Comparison of ENCODE assay signal across 14 cellular contexts in genomic region chr1:45004281-45004920, GRCh38. TPM values are rescaled to one million over a fixed set of nuclear protein-coding genes. Genes with fewer than 3 reads are reported as not detected.
DNase-seq lines count a peak whose midpoint lies in the region; ATAC-seq, FAIRE-seq and TF ChIP-seq lines count a peak whose summit lies in the region.
"Had no signal": no experiment of that assay in that cellular context is flagged by ENCODE, and none has a peak within 500 bp of the region (broad histone marks: within the 10 kb centered on the region; RNA-seq: fewer than 3 reads in every experiment).

No MANE protein-coding gene starts in this region.

- H2BK120ac ChIP-seq in H1 (replicated peaks; ENCODE audit: low read depth, low read length) = no peak overlapping the region

- no peak for TF ChIP-seq POLR2A in H1 (IDR thresholded peaks at IDR 0.05; ENCODE audit: control extremely low read depth in 1 of 2, low read depth in 2 of 2, low read length in 2 of 2)

- TF ChIP-seq RAD21 in H1 (IDR thresholded peaks at IDR 0.05 in 1 of 2, conservative IDR thresholded peaks at IDR 0.05 in 1 of 2; ENCODE audit: low read depth in 2 of 2, low read length in 2 of 2) = no peak

- H3K56ac ChIP-seq in H1 (replicated peaks; ENCODE audit: insufficient read length, low read depth, low read length) = no peak overlapping the region

- CTCF ChIA-PET in CD8-positive, alpha-beta memory T cell (lab: Charles Lee) = interaction anchor here (0.7 to 1.5 kb wide), 2 partner anchors 10 to 18 kb away, joined by 3 to 8 read pairs; partner anchors contain the start of gene EIF2B3
- CTCF ChIA-PET in H1 (lab: Charles Lee; ENCODE audit: partially characterized antibody) = interaction anchor here (0.6 to 2.3 kb wide), 7 partner anchors 10 to 354 kb away, joined by 3 to 8 read pairs (median 5); no protein-coding TSS in a partner anchor
- CTCF ChIA-PET in OCI-LY7 (lab: Charles Lee; ENCODE audit: unreplicated experiment) = no interaction called here

- no peak overlapping the region for H4K91ac ChIP-seq in H1 (replicated peaks; ENCODE audit: insufficient read length, low read length)

- H3K18ac ChIP-seq in H1 (ENCODE audit: extremely low read depth, low read length) = no peak overlapping the region

- H3K79me2 ChIP-seq in H1 (ENCODE audit: control insufficient read depth in 1 of 2, insufficient read depth in 2 of 2, low read length in 2 of 2) = no peaks in the 10 kb centered on the region
- H3K79me2 ChIP-seq in osteoblast (ENCODE audit: insufficient read depth, low read length) = peaks cover 5% of the 10 kb centered on the region
- H3K79me2 ChIP-seq in OCI-LY7 (ENCODE audit: insufficient read depth, low read depth, low read length) = no peaks in the 10 kb centered on the region

- no peaks in the 10 kb centered on the region for H3K27me3 ChIP-seq in CD8-positive, alpha-beta memory T cell (ENCODE audit: insufficient read depth, low read length, poor library complexity, severe bottlenecking)
- H3K27me3 ChIP-seq in H1 (replicated peaks in 1 of 4; ENCODE audit: control insufficient read depth in 3 of 4, extremely low read depth in 1 of 4, insufficient read depth in 3 of 4, low read length in 3 of 4) = no peaks in the 10 kb centered on the region
- H3K27me3 ChIP-seq in osteoblast (ENCODE audit: insufficient read depth, low read length) = no peaks in the 10 kb centered on the region
- H3K27me3 ChIP-seq in effector memory CD4-positive, alpha-beta T cell (replicated peaks; ENCODE audit: control insufficient read depth, insufficient read depth, low read length, poor library complexity, severe bottlenecking) = no peaks in the 10 kb centered on the region
- H3K27me3 ChIP-seq: BLaER1 treated with 17β-estradiol and CSF1 and Interleukin-3, amounts not matched to agents 10 nM and 100 nM had no signal

- H3K9me3 ChIP-seq in CD8-positive, alpha-beta memory T cell (ENCODE audit: low read length) = no peaks in the 10 kb centered on the region
- H3K9me3 ChIP-seq in H1 (ENCODE audit: insufficient read depth in 2 of 2, low read depth in 1 of 2, low read length in 1 of 2) = no peaks in the 10 kb centered on the region
- no peaks in the 10 kb centered on the region for H3K9me3 ChIP-seq in osteoblast (ENCODE audit: low read depth, low read length)
- H3K9me3 ChIP-seq in effector memory CD4-positive, alpha-beta T cell (ENCODE audit: control insufficient read depth, low read length) = no peaks in the 10 kb centered on the region
- no peaks in the 10 kb centered on the region for H3K9me3 ChIP-seq in OCI-LY7 (ENCODE audit: low read length)
- H3K9me3 ChIP-seq: BLaER1 treated with 17β-estradiol and CSF1 and Interleukin-3, amounts not matched to agents 10 nM and 100 nM had no signal

- H2BK5ac ChIP-seq in H1 (ENCODE audit: low read depth, low read length) = no peak overlapping the region

- H3K27ac ChIP-seq in CD8-positive, alpha-beta memory T cell (ENCODE audit: low read depth, low read length) = no peak overlapping the region
- H3K27ac ChIP-seq in H1 (ENCODE audit: low read depth, low read length) (no peak overlapping the region), osteoblast (ENCODE audit: low read depth, low read length) (no peak overlapping the region), OCI-LY7 (ENCODE audit: low read depth, low read length, poor library complexity, severe bottlenecking) (no peak overlapping the region)
- H3K27ac ChIP-seq in effector memory CD4-positive, alpha-beta T cell (ENCODE audit: insufficient read depth, low read length, poor library complexity, severe bottlenecking) = no peak overlapping the region
- H3K27ac ChIP-seq: BLaER1 treated with 17β-estradiol and CSF1 and Interleukin-3, amounts not matched to agents 10 nM and 100 nM had no signal

- peaks cover 14% of the 10 kb centered on the region for H3K4me1 Mint-ChIP-seq in activated T-cell treated with anti-CD3 and anti-CD28 coated beads, Interleukin-2, amount 50 U/mL, for 72 hours (ENCODE audit: low read depth)
- peaks cover 9 to 24% (median 19%) of the 10 kb centered on the region in 3 donors for H3K4me1 Mint-ChIP-seq in CD8-positive, alpha-beta memory T cell

- no peaks in the 10 kb centered on the region for H3K23me2 ChIP-seq in H1 (ENCODE audit: low read depth, low read length)

- FAIRE-seq in H1 (lab: Jason Lieb, UNC) = no peak

- H2BK15ac ChIP-seq in H1 (ENCODE audit: low read length) = no peak overlapping the region

- no peaks in the 10 kb centered on the region for H3K9me3 Mint-ChIP-seq in activated T-cell treated with anti-CD3 and anti-CD28 coated beads, Interleukin-2, amount 50 U/mL, for 72 hours
- H3K9me3 Mint-ChIP-seq in CD8-positive, alpha-beta memory T cell = no peaks in the 10 kb centered on the region
- H3K9me3 Mint-ChIP-seq: CD4-positive, CD25-positive, alpha-beta regulatory T cell had no signal

- H2AK5ac ChIP-seq in H1 (ENCODE audit: low read depth, low read length) = no peak overlapping the region

- peaks cover 59% of the 10 kb centered on the region for H3K36me3 ChIP-seq in CD8-positive, alpha-beta memory T cell (ENCODE audit: insufficient read depth, low read length)
- H3K36me3 ChIP-seq in H1 (ENCODE audit: control insufficient read depth in 2 of 4, insufficient read depth in 4 of 4, low read length in 3 of 4) (peaks cover 6 to 40% (median 17%) of the 10 kb centered on the region in 4 experiments; a peak in 7 of 8 replicates), osteoblast (ENCODE audit: insufficient read depth, low read length) (peaks cover 67% of the 10 kb centered on the region), OCI-LY7 (ENCODE audit: insufficient read depth, low read length) (peaks cover 51% of the 10 kb centered on the region; the same call in 1 of the 2 replicates)
- peaks cover 65% of the 10 kb centered on the region for H3K36me3 ChIP-seq in effector memory CD4-positive, alpha-beta T cell (ENCODE audit: control insufficient read depth, insufficient read depth, low read length)

- no peak overlapping the region for H2BK20ac ChIP-seq in H1 (ENCODE audit: low read length)

- H3K36me3 Mint-ChIP-seq in activated T-cell treated with anti-CD3 and anti-CD28 coated beads, Interleukin-2, amount 50 U/mL, for 72 hours (ENCODE audit: insufficient read depth in 2 of 2) = peaks cover 3 to 11% of the 10 kb centered on the region in 2 donors
- peaks cover 5 to 84% (median 30%) of the 10 kb centered on the region in 3 donors for H3K36me3 Mint-ChIP-seq in CD8-positive, alpha-beta memory T cell

- no peaks in the 10 kb centered on the region for H3K27me3 Mint-ChIP-seq in activated T-cell treated with anti-CD3 and anti-CD28 coated beads, Interleukin-2, amount 50 U/mL, for 72 hours (ENCODE audit: low read depth)
- H3K27me3 Mint-ChIP-seq in CD8-positive, alpha-beta memory T cell = peaks cover 0 to 3% of the 10 kb centered on the region in 2 donors
- H3K27me3 Mint-ChIP-seq: CD4-positive, CD25-positive, alpha-beta regulatory T cell had no signal

- no peaks in the 10 kb centered on the region for H3K9me2 ChIP-seq in OCI-LY7 (ENCODE audit: insufficient read depth, low read length)

- peak overlapping the region; percentile 18 for H3K27ac Mint-ChIP-seq in activated T-cell treated with anti-CD3 and anti-CD28 coated beads, Interleukin-2, amount 50 U/mL, for 72 hours
- peak overlapping the region in 5 of 8 donors; percentile 9 to 84 (median 32) for H3K27ac Mint-ChIP-seq in CD8-positive, alpha-beta memory T cell

- POLR2A ChIA-PET in CD8-positive, alpha-beta memory T cell (lab: Charles Lee) = no interaction called here
- POLR2A ChIA-PET in H1 (lab: Charles Lee; ENCODE audit: partially characterized antibody) (interaction anchor here (0.6 to 1.5 kb wide), 4 partner anchors 15 to 336 kb away, joined by 3 read pairs; partner anchors contain the start of gene MUTYH), OCI-LY7 (lab: Charles Lee) (no interaction called here)

- H4K20me1 ChIP-seq in H1 (replicated peaks in 1 of 2; ENCODE audit: control insufficient read depth in 1 of 2, insufficient read depth in 2 of 2, low read length in 2 of 2) (peaks cover 0 to 9% of the 10 kb centered on the region in 2 experiments), osteoblast (ENCODE audit: insufficient read depth, low read length) (no peaks in the 10 kb centered on the region), OCI-LY7 (ENCODE audit: insufficient read depth, low read length) (no peaks in the 10 kb centered on the region)

- H3K23ac ChIP-seq in H1 (ENCODE audit: insufficient read length) = no peak overlapping the region

- no peak for TF ChIP-seq CTCF in H1 (IDR thresholded peaks at IDR 0.05; ENCODE audit: control extremely low read depth in 1 of 3, insufficient read depth in 1 of 3, low read depth in 1 of 3, low read length in 3 of 3)
- TF ChIP-seq CTCF in osteoblast (IDR thresholded peaks at IDR 0.05; ENCODE audit: extremely low read depth, low read depth, low read length) = no peak
- TF ChIP-seq CTCF in OCI-LY7 (conservative IDR thresholded peaks at IDR 0.05; ENCODE audit: low read length) = no peak

- no peak overlapping the region for H3K4me3 Mint-ChIP-seq in activated T-cell treated with anti-CD3 and anti-CD28 coated beads, Interleukin-2, amount 50 U/mL, for 72 hours
- peak overlapping the region in 1 of 7 donors; percentile 18 for H3K4me3 Mint-ChIP-seq in CD8-positive, alpha-beta memory T cell

- no peaks in the 10 kb centered on the region for H3K79me1 ChIP-seq in H1 (ENCODE audit: low read depth, low read length)

- ATAC-seq in activated T-cell treated with anti-CD3 and anti-CD28 coated beads, Interleukin-2, amount 50 U/mL, for 72 hours (replicated peaks in 1 of 2) = no peak
- ATAC-seq: HCT116 had no signal

- BruUV-seq in OCI-LY7 (replicated peaks; lab: Mats Ljungman, UMichigan) = no TSS peak

- H3K4ac ChIP-seq in H1 (replicated peaks; ENCODE audit: insufficient read length, low read depth, low read length) = no peak overlapping the region

- H3K4me3 ChIP-seq in CD8-positive, alpha-beta memory T cell (ENCODE audit: low read length) = no peak overlapping the region
- H3K4me3 ChIP-seq in H1 (ENCODE audit: extremely low read depth in 1 of 4, insufficient read depth in 2 of 4, low read depth in 3 of 4, low read length in 4 of 4) (no peak overlapping the region), osteoblast (ENCODE audit: insufficient read depth, low read length) (no peak overlapping the region), OCI-LY7 (ENCODE audit: low read depth, low read length, poor library complexity, severe bottlenecking) (no peak overlapping the region)
- no peak overlapping the region for H3K4me3 ChIP-seq in effector memory CD4-positive, alpha-beta T cell (ENCODE audit: insufficient read depth, low read depth, low read length, poor library complexity, severe bottlenecking)
- H3K4me3 ChIP-seq: BLaER1 treated with 17β-estradiol and CSF1 and Interleukin-3, amounts not matched to agents 10 nM and 100 nM had no signal

- WGBS in H1 (ENCODE audit: extremely low coverage in 1 of 2, insufficient coverage in 1 of 2, insufficient read length in 1 of 2, insufficient replicate concordance in 2 of 2, low coverage in 1 of 2, low lambda C conversion rate in 2 of 2, missing lambda C conversion rate in 1 of 2), 2 experiments = 87% methylated on average over 6 of the region's 7 CpGs; no CpG with 5 or more reads in 1 of the 2 experiments

- DNase-seq in activated T-cell treated with anti-CD3 and anti-CD28 coated beads, Interleukin-2, amount 50 U/mL, for 72 hours = no peak
- no peak for DNase-seq in activated T-cell treated with anti-CD3 and anti-CD28 coated beads, Interleukin-2, amount 50 U/mL, for 48 hours
- no peak for DNase-seq in CD8-positive, alpha-beta memory T cell
- no peak for DNase-seq in H1 (ENCODE audit: low read depth in 1 of 2, low spot score in 2 of 2)
- DNase-seq in osteoblast (ENCODE audit: insufficient read length, low spot score, missing footprints) = peak; percentile 31
- no peak for DNase-seq in effector memory CD4-positive, alpha-beta T cell
- no peak for DNase-seq in mesenteric fat pad (ENCODE audit: low spot score)
- no peak for DNase-seq in OCI-LY7 (ENCODE audit: low spot score)
- DNase-seq: 8988T; Calu3; CD4-positive, CD25-positive, alpha-beta regulatory T cell; DMS 273 treated with DMSO at 0.1 percent for 48 hours had no signal

- TF ChIP-seq EP300 in H1 (IDR thresholded peaks at IDR 0.05; ENCODE audit: borderline replicate concordance in 1 of 2, low read depth in 2 of 2, low read length in 2 of 2) = no peak

- H2BK12ac ChIP-seq in H1 (ENCODE audit: low read depth, low read length) = no peak overlapping the region

- no peak overlapping the region for H3K14ac ChIP-seq in H1 (ENCODE audit: insufficient read length)

- peak overlapping the region; percentile 19; the same call in 1 of the 2 replicates for H4K8ac ChIP-seq in H1 (ENCODE audit: extremely low read depth, insufficient read depth, low read length)

- intact Hi-C loops in OCI-LY7 (cut with micrococcal nuclease; ENCODE audit: unreplicated experiment) = no loop called here

- H2AFZ ChIP-seq in H1 (ENCODE audit: low read length) (no peak overlapping the region), osteoblast (ENCODE audit: low read length) (no peak overlapping the region), OCI-LY7 (ENCODE audit: low read length) (no peak overlapping the region)

- H3K4me2 ChIP-seq in H1 (ENCODE audit: insufficient read depth in 1 of 2, low read depth in 2 of 2, low read length in 2 of 2) = no peak overlapping the region
- no peak overlapping the region for H3K4me2 ChIP-seq in osteoblast (ENCODE audit: insufficient read depth, low read length)
- H3K4me2 ChIP-seq in OCI-LY7 (ENCODE audit: low read length) = no peak overlapping the region
- H3K4me2 ChIP-seq: BLaER1 treated with 17β-estradiol and CSF1 and Interleukin-3, amounts not matched to agents 10 nM and 100 nM had no signal

- H3K4me1 ChIP-seq in CD8-positive, alpha-beta memory T cell (ENCODE audit: insufficient read depth, low read length) = peaks cover 2% of the 10 kb centered on the region
- H3K4me1 ChIP-seq in H1 (replicated peaks in 1 of 4; ENCODE audit: control insufficient read depth in 3 of 4, insufficient read depth in 4 of 4, low read length in 3 of 4) = no peaks in the 10 kb centered on the region
- no peaks in the 10 kb centered on the region for H3K4me1 ChIP-seq in osteoblast (ENCODE audit: insufficient read depth, low read length)
- peaks cover under 1% of the 10 kb centered on the region for H3K4me1 ChIP-seq in effector memory CD4-positive, alpha-beta T cell (ENCODE audit: control insufficient read depth, insufficient read depth, low read length, poor library complexity, severe bottlenecking)
- peaks cover 7% of the 10 kb centered on the region for H3K4me1 ChIP-seq in OCI-LY7 (ENCODE audit: insufficient read depth, low read length, poor library complexity, severe bottlenecking)

- no peak overlapping the region for H4K5ac ChIP-seq in H1 (ENCODE audit: insufficient read length, low read depth, low read length)

- H3K9ac ChIP-seq in H1 (replicated peaks in 1 of 4; ENCODE audit: extremely low read depth in 1 of 4, low read depth in 3 of 4, low read length in 3 of 4) = no peak overlapping the region
- H3K9ac ChIP-seq: BLaER1 treated with 17β-estradiol and CSF1 and Interleukin-3, amounts not matched to agents 10 nM and 100 nM had no signal

RNA-seq across cellular contexts. Expression of gene HECTD3, which starts 6.7 kb away (rescaled TPM):
- 10 to 100 TPM; 34.1 to 36.2 TPM for total RNA-seq in activated T-cell treated with anti-CD3 and anti-CD28 coated beads, Interleukin-2, amount 50 U/mL, for 72 hours
- 10 to 100 TPM; 35.4 to 36.0 TPM for total RNA-seq in CD8-positive, alpha-beta memory T cell
- 30.1 TPM for polyA plus RNA-seq in CD8-positive, alpha-beta memory T cell
- total RNA-seq in H1 (2021; fragmentation: NEBNext Ultra II Directional; extraction: Animal tissue kit (Norgen Biotek cat#: 25700)) = 31.1 and 32.9 TPM in 2 replicates
- polyA plus RNA-seq in H1 (2011; rRNA removed) = 51.6 and 52.7 TPM in 2 replicates
- 36.1 TPM for polyA plus RNA-seq in H1 (2011; cell fraction: cytosol; rRNA removed)
- polyA plus RNA-seq in H1 (2011; cell fraction: nucleus; rRNA removed) = 54.0 TPM
- 31.5 to 38.4 TPM (median 36.8 TPM) in 4 replicates for polyA plus RNA-seq in H1 (2012, experiment 1 of 2)
- 40.8 TPM for polyA plus RNA-seq in H1 (2012, experiment 2 of 2)
- 23.2 TPM for polyA plus RNA-seq in H1 (2013, experiment 1 of 2)
- 22.1 TPM for polyA plus RNA-seq in H1 (2013, experiment 2 of 2)
- 48.2 and 48.8 TPM in 2 replicates for polyA minus RNA-seq in H1 (2011; rRNA and poly(A)+ RNA removed)
- polyA minus RNA-seq in H1 (2011; cell fraction: cytosol; rRNA and poly(A)+ RNA removed) = 21.4 TPM
- 14.6 TPM for polyA minus RNA-seq in H1 (2011; cell fraction: nucleus; rRNA and poly(A)+ RNA removed)
- 23.9 and 26.1 TPM in 2 replicates for total RNA-seq in osteoblast
- 41.1 TPM for total RNA-seq in mesenteric fat pad
- total RNA-seq in OCI-LY7 (2014; rRNA removed; shearing (Covaris generic)) = 12.4 and 13.3 TPM in 2 replicates
- total RNA-seq in OCI-LY7 (2022) = 30.1 and 31.9 TPM in 2 replicates

RNA-seq across cellular contexts. Expression of gene UROD, which starts 7.7 kb away (rescaled TPM):
- total RNA-seq in activated T-cell treated with anti-CD3 and anti-CD28 coated beads, Interleukin-2, amount 50 U/mL, for 72 hours = 10 to 100 TPM; 65.6 to 75.6 TPM
- 10 to 100 TPM; 89.9 to 92.4 TPM for total RNA-seq in CD8-positive, alpha-beta memory T cell
- polyA plus RNA-seq in CD8-positive, alpha-beta memory T cell = 62.9 TPM
- total RNA-seq in H1 (2021; fragmentation: NEBNext Ultra II Directional; extraction: Animal tissue kit (Norgen Biotek cat#: 25700)) = 86.6 TPM in 2 replicates
- polyA plus RNA-seq in H1 (2011; rRNA removed) = 210 and 220 TPM in 2 replicates
- 197 TPM for polyA plus RNA-seq in H1 (2011; cell fraction: cytosol; rRNA removed)
- 231 TPM for polyA plus RNA-seq in H1 (2011; cell fraction: nucleus; rRNA removed)
- 81.1 to 107 TPM (median 105 TPM) in 4 replicates for polyA plus RNA-seq in H1 (2012, experiment 1 of 2)
- polyA plus RNA-seq in H1 (2012, experiment 2 of 2) = 151 TPM
- polyA plus RNA-seq in H1 (2013, experiment 1 of 2) = 73.5 TPM
- 69.4 TPM for polyA plus RNA-seq in H1 (2013, experiment 2 of 2)
- polyA minus RNA-seq in H1 (2011; rRNA and poly(A)+ RNA removed) = 111 and 119 TPM in 2 replicates
- polyA minus RNA-seq in H1 (2011; cell fraction: cytosol; rRNA and poly(A)+ RNA removed) = 44.8 TPM
- polyA minus RNA-seq in H1 (2011; cell fraction: nucleus; rRNA and poly(A)+ RNA removed) = 58.1 TPM
- total RNA-seq in osteoblast = 123 and 147 TPM in 2 replicates
- 67.8 TPM for total RNA-seq in mesenteric fat pad
- total RNA-seq in OCI-LY7 (2014; rRNA removed; shearing (Covaris generic)) = 57.4 and 73.5 TPM in 2 replicates
- total RNA-seq in OCI-LY7 (2022) = 61.6 and 64.4 TPM in 2 replicates

RNA-seq across cellular contexts. Expression of gene EIF2B3, which starts 18.0 kb away (rescaled TPM):
- total RNA-seq in activated T-cell treated with anti-CD3 and anti-CD28 coated beads, Interleukin-2, amount 50 U/mL, for 72 hours = 10 to 100 TPM; 22.5 to 28.5 TPM
- total RNA-seq in CD8-positive, alpha-beta memory T cell = 10 to 100 TPM; 49.5 to 50.6 TPM
- polyA plus RNA-seq in CD8-positive, alpha-beta memory T cell = 22.6 TPM
- total RNA-seq in H1 (2021; fragmentation: NEBNext Ultra II Directional; extraction: Animal tissue kit (Norgen Biotek cat#: 25700)) = 31.2 and 34.5 TPM in 2 replicates
- polyA plus RNA-seq in H1 (2011; rRNA removed) = 11.9 and 19.1 TPM in 2 replicates
- 28.2 TPM for polyA plus RNA-seq in H1 (2011; cell fraction: cytosol; rRNA removed)
- 7.4 TPM for polyA plus RNA-seq in H1 (2011; cell fraction: nucleus; rRNA removed)
- polyA plus RNA-seq in H1 (2012, experiment 1 of 2) = 27.6 to 34.4 TPM (median 29.1 TPM) in 4 replicates
- polyA plus RNA-seq in H1 (2012, experiment 2 of 2) = 4.4 TPM
- 24.1 TPM for polyA plus RNA-seq in H1 (2013, experiment 1 of 2)
- 24.9 TPM for polyA plus RNA-seq in H1 (2013, experiment 2 of 2)
- polyA minus RNA-seq in H1 (2011; rRNA and poly(A)+ RNA removed) = 24.6 and 30.0 TPM in 2 replicates
- 13.4 TPM for polyA minus RNA-seq in H1 (2011; cell fraction: cytosol; rRNA and poly(A)+ RNA removed)
- 28.6 TPM for polyA minus RNA-seq in H1 (2011; cell fraction: nucleus; rRNA and poly(A)+ RNA removed)
- total RNA-seq in osteoblast = 25.3 and 25.6 TPM in 2 replicates
- total RNA-seq in mesenteric fat pad = 37.8 TPM
- 24.7 and 26.6 TPM in 2 replicates for total RNA-seq in OCI-LY7 (2014; rRNA removed; shearing (Covaris generic))
- total RNA-seq in OCI-LY7 (2022) = 23.7 and 25.5 TPM in 2 replicates
